ENCODE assay signal across 17 cellular contexts in genomic region chr18:12310762-12311161, GRCh38. TPM values are rescaled to one million over a fixed set of nuclear protein-coding genes. Genes with fewer than 3 reads are reported as not detected.
DNase-seq lines count a peak whose midpoint lies in the region; ATAC-seq and TF ChIP-seq lines count a peak whose summit lies in the region.
"Had no signal": no experiment of that assay in that cellular context is flagged by ENCODE, and none has a peak within 500 bp of the region (broad histone marks: within the 10 kb centered on the region; RNA-seq: fewer than 3 reads in every experiment).

No MANE protein-coding gene starts in this region.

- no peak for ATAC-seq in GM19035 (IDR thresholded peaks at IDR 0.05; ENCODE audit: unreplicated experiment)
- ATAC-seq: activated T-cell treated with anti-CD3 and anti-CD28 coated beads, Interleukin-2, amount 50 U/mL, for 4 hours had no signal

- H3K4me3 ChIP-seq in WI38 (ENCODE audit: low read depth, low read length) = peak overlapping the region; percentile 34
- peak overlapping the region; percentile 13 for H3K4me3 ChIP-seq in fibroblast of pulmonary artery (replicated peaks; ENCODE audit: low read depth, low read length)
- H3K4me3 ChIP-seq in skeletal muscle satellite cell (ENCODE audit: low read length) = peak overlapping the region; percentile 51

- TF ChIP-seq CTCF in WI38 (IDR thresholded peaks at IDR 0.05; ENCODE audit: low read depth, low read length) = no peak
- TF ChIP-seq CTCF in fibroblast of pulmonary artery (IDR thresholded peaks at IDR 0.05; ENCODE audit: low read length, missing control alignments) = no peak

- DNase-seq in ELR (ENCODE audit: low read depth) = peak; percentile 54
- DNase-seq in fibroblast of pulmonary artery (ENCODE audit: low read depth) = no peak
- no peak for DNase-seq in effector CD8-positive, alpha-beta T cell (lab: John Stamatoyannopoulos, UW)
- DNase-seq in T-helper 9 cell = no peak
- DNase-seq: activated T-cell treated with anti-CD3 and anti-CD28 coated beads, Interleukin-2, amount 50 U/mL, for 4 hours; CD8-positive, alpha-beta memory T cell; MM.1S; NCI-H2107; NCI-H774; RPMI8226; upper lobe of left lung had no signal

- H3K4me2 ChIP-seq in skeletal muscle satellite cell (ENCODE audit: low read length) = peak overlapping the region; percentile 71

- H3K4me1 ChIP-seq in skeletal muscle satellite cell (ENCODE audit: control insufficient read depth, insufficient read depth, low read length) = peaks cover 54% of the 10 kb centered on the region

- no peaks in the 10 kb centered on the region for H3K27me3 ChIP-seq in skeletal muscle satellite cell (ENCODE audit: control insufficient read depth, insufficient read depth, low read length)

- H3K9ac ChIP-seq in skeletal muscle satellite cell (ENCODE audit: low read depth, low read length) = no peak overlapping the region

- H3K36me3 ChIP-seq in skeletal muscle satellite cell (ENCODE audit: insufficient read depth, low read length) = peaks cover 65% of the 10 kb centered on the region

- no peaks in the 10 kb centered on the region for H3K9me3 ChIP-seq in skeletal muscle satellite cell (replicated peaks; ENCODE audit: low read length)

RNA-seq across cellular contexts. Expression of gene TUBB6, which starts 2.7 kb away (rescaled TPM):
- total RNA-seq in skeletal muscle satellite cell (2012; rRNA removed) = 661 and 1,104 TPM in 2 replicates

RNA-seq across cellular contexts. Expression of gene CIDEA, which starts 56.6 kb away (rescaled TPM):
- total RNA-seq in skeletal muscle satellite cell (2012; rRNA removed) = 0.25 TPM in 1 of 2 replicates, not detected in the other
- total RNA-seq: activated T-cell treated with anti-CD3 and anti-CD28 coated beads, Interleukin-2, amount 50 U/mL, for 4 hours; CD8-positive, alpha-beta memory T cell; mononuclear cell; progenitor cell of endocrine pancreas; T-helper 2 cell treated with Interferon-gamma antibody and Interleukin-4, amounts not matched to agents 100 ng/mL and 5 ng/mL, for 36 hours; upper lobe of left lung had no signal
